8 cellular contexts compared by ENCODE assay signal in the genomic region with DNA sequence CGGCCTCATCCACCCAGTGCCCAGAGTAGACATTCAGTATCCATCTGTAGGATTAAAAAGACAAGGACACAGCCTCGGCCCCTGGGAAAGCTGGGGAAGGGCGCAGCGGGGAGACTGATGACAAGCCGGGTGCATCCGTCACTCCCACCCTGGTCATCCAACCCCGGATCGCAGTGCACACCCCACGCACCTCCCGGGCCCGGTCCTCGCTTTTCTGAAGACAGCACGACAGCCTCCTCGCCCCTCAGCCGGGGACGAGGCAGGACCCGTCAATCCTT. TPM values are rescaled to one million over a fixed set of nuclear protein-coding genes. Genes with fewer than 3 reads are reported as not detected.
DNase-seq lines count a peak whose midpoint lies in the region; ATAC-seq and TF ChIP-seq lines count a peak whose summit lies in the region.

No MANE protein-coding gene starts in this region.

- in situ Hi-C loops in SK-MEL-5 (cut with HindIII; ENCODE audit: low pct_unique_long_range_greater_than_20kb, low sequenced_read_pairs) = no loop called here

- intact Hi-C loops in upper lobe of right lung (cut with DNase I) = no loop called here

- TF ChIP-seq CTCF in chondrocyte (IDR thresholded peaks at IDR 0.05) = no peak
- no peak for TF ChIP-seq CTCF in mesothelial cell of epicardium (IDR thresholded peaks at IDR 0.05; ENCODE audit: unreplicated experiment)
- no peak for TF ChIP-seq CTCF in upper lobe of right lung (IDR thresholded peaks at IDR 0.05)

- DNase-seq in SK-MEL-5 (ENCODE audit: low read depth, low spot score) (peak; percentile 8), chondrocyte (ENCODE audit: low spot score) (no peak), mesothelial cell of epicardium (ENCODE audit: low spot score in 2 of 2, unreplicated experiment in 2 of 2) (no peak), upper lobe of right lung (no peak), NCI-H146 treated with DMSO at 0.1 percent for 48 hours (lab: John Stamatoyannopoulos, UW; ENCODE audit: unreplicated experiment) (no peak)

- H3K9me3 Mint-ChIP-seq in chondrocyte (ENCODE audit: low read depth) (no peaks in the 10 kb centered on the region), mesothelial cell of epicardium (no peaks in the 10 kb centered on the region)

- ATAC-seq in GM21723 (IDR thresholded peaks at IDR 0.05; ENCODE audit: unreplicated experiment) (peak; percentile 3), upper lobe of right lung (no peak), HG03045 (IDR thresholded peaks at IDR 0.05; ENCODE audit: unreplicated experiment) (no peak), GM21515 (IDR thresholded peaks at IDR 0.05; ENCODE audit: unreplicated experiment) (no peak)

- H3K27ac Mint-ChIP-seq in chondrocyte (ENCODE audit: unreplicated experiment) = peak overlapping the region; percentile 97
- H3K27ac Mint-ChIP-seq in mesothelial cell of epicardium = peak overlapping the region; percentile 96

- no peaks in the 10 kb centered on the region for H3K27me3 Mint-ChIP-seq in chondrocyte (ENCODE audit: low read depth)
- no peaks in the 10 kb centered on the region for H3K27me3 Mint-ChIP-seq in mesothelial cell of epicardium (ENCODE audit: low read depth)

- H3K27me3 ChIP-seq in upper lobe of right lung = no peaks in the 10 kb centered on the region

- H3K9me3 ChIP-seq in upper lobe of right lung = no peaks in the 10 kb centered on the region

- peaks cover 42% of the 10 kb centered on the region for H3K4me1 ChIP-seq in upper lobe of right lung

- H3K4me3 ChIP-seq in upper lobe of right lung = peak overlapping the region; percentile 98

- H3K27ac ChIP-seq in upper lobe of right lung = peak overlapping the region; percentile 96

- H3K4me1 Mint-ChIP-seq in chondrocyte (ENCODE audit: low read depth) (peaks cover 45% of the 10 kb centered on the region), mesothelial cell of epicardium (peaks cover 33% of the 10 kb centered on the region)

- H3K4me3 Mint-ChIP-seq in chondrocyte (ENCODE audit: unreplicated experiment) (peak overlapping the region; percentile 94), mesothelial cell of epicardium (peak overlapping the region; percentile 96)

- H3K36me3 Mint-ChIP-seq in chondrocyte (ENCODE audit: low read depth) (peaks cover 9% of the 10 kb centered on the region), mesothelial cell of epicardium (peaks cover 3% of the 10 kb centered on the region)

- peaks cover 11% of the 10 kb centered on the region for H3K36me3 ChIP-seq in upper lobe of right lung

RNA-seq across cellular contexts. Expression of a gene that starts 1.1 kb away (rescaled TPM):
- total RNA-seq in SK-MEL-5 (2014; rRNA removed; shearing (Covaris generic)) = 7.8 and 8.2 TPM in 2 replicates
- 19.8 and 30.3 TPM in 2 replicates for polyA plus RNA-seq in SK-MEL-5 (2015; cell fraction: cytosol; rRNA removed)
- polyA plus RNA-seq in SK-MEL-5 (2015; cell fraction: nucleus; rRNA removed) = 25.1 and 28.9 TPM in 2 replicates
- 38.7 to 69.5 TPM (median 66.8 TPM) in 3 replicates for total RNA-seq in chondrocyte
- 29.4 to 33.8 TPM (median 33.2 TPM) in 3 replicates for total RNA-seq in mesothelial cell of epicardium
- total RNA-seq in upper lobe of right lung = 71.2 TPM
